ENCODE assay signal across 1 cellular context in the genomic region with DNA sequence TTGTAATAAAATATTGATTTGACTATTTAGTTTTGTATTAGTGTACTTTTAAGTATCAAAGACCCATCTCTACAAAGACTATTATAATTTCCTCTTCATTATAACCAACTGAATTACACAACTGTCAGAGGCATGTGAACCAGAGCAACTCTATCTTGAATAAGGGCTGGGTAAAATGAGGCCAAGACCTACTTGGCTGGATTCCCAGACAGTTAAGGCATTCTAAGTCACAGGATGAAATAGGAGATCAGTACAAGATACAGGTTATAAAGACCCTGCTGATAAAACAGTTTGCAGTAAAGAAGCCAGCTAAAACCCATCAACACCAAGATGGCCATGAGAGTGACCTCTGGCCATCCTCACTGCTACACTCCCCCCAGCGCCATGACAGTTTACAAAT.
TF ChIP-seq lines count a peak whose summit lies in the region.

No MANE protein-coding gene starts in this region.

TF ChIP-seq in HepG2, 621 proteins besides CTCF, POLR2A, EP300 and RAD21 (continued from another document):
- TF ChIP-seq, protein P1, sequence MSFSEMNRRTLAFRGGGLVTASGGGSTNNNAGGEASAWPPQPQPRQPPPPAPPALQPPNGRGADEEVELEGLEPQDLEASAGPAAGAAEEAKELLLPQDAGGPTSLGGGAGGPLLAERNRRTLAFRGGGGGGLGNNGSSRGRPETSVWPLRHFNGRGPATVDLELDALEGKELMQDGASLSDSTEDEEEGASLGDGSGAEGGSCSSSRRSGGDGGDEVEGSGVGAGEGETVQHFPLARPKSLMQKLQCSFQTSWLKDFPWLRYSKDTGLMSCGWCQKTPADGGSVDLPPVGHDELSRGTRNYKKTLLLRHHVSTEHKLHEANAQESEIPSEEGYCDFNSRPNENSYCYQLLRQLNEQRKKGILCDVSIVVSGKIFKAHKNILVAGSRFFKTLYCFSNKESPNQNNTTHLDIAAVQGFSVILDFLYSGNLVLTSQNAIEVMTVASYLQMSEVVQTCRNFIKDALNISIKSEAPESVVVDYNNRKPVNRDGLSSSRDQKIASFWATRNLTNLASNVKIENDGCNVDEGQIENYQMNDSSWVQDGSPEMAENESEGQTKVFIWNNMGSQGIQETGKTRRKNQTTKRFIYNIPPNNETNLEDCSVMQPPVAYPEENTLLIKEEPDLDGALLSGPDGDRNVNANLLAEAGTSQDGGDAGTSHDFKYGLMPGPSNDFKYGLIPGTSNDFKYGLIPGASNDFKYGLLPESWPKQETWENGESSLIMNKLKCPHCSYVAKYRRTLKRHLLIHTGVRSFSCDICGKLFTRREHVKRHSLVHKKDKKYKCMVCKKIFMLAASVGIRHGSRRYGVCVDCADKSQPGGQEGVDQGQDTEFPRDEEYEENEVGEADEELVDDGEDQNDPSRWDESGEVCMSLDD (CRISPR knock-in tag; IDR thresholded peaks at IDR 0.05; ENCODE audit: borderline replicate concordance) = no peak
- TF ChIP-seq NPAS2 (CRISPR knock-in tag; IDR thresholded peaks at IDR 0.05; ENCODE audit: borderline replicate concordance) (no peak), MXI1 (IDR thresholded peaks at IDR 0.05; ENCODE audit: borderline replicate concordance, low read depth, low read length) (no peak)
- TF ChIP-seq, protein P2, sequence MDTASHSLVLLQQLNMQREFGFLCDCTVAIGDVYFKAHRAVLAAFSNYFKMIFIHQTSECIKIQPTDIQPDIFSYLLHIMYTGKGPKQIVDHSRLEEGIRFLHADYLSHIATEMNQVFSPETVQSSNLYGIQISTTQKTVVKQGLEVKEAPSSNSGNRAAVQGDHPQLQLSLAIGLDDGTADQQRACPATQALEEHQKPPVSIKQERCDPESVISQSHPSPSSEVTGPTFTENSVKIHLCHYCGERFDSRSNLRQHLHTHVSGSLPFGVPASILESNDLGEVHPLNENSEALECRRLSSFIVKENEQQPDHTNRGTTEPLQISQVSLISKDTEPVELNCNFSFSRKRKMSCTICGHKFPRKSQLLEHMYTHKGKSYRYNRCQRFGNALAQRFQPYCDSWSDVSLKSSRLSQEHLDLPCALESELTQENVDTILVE (CRISPR knock-in tag; IDR thresholded peaks at IDR 0.05) = no peak
- TF ChIP-seq, protein P3, sequence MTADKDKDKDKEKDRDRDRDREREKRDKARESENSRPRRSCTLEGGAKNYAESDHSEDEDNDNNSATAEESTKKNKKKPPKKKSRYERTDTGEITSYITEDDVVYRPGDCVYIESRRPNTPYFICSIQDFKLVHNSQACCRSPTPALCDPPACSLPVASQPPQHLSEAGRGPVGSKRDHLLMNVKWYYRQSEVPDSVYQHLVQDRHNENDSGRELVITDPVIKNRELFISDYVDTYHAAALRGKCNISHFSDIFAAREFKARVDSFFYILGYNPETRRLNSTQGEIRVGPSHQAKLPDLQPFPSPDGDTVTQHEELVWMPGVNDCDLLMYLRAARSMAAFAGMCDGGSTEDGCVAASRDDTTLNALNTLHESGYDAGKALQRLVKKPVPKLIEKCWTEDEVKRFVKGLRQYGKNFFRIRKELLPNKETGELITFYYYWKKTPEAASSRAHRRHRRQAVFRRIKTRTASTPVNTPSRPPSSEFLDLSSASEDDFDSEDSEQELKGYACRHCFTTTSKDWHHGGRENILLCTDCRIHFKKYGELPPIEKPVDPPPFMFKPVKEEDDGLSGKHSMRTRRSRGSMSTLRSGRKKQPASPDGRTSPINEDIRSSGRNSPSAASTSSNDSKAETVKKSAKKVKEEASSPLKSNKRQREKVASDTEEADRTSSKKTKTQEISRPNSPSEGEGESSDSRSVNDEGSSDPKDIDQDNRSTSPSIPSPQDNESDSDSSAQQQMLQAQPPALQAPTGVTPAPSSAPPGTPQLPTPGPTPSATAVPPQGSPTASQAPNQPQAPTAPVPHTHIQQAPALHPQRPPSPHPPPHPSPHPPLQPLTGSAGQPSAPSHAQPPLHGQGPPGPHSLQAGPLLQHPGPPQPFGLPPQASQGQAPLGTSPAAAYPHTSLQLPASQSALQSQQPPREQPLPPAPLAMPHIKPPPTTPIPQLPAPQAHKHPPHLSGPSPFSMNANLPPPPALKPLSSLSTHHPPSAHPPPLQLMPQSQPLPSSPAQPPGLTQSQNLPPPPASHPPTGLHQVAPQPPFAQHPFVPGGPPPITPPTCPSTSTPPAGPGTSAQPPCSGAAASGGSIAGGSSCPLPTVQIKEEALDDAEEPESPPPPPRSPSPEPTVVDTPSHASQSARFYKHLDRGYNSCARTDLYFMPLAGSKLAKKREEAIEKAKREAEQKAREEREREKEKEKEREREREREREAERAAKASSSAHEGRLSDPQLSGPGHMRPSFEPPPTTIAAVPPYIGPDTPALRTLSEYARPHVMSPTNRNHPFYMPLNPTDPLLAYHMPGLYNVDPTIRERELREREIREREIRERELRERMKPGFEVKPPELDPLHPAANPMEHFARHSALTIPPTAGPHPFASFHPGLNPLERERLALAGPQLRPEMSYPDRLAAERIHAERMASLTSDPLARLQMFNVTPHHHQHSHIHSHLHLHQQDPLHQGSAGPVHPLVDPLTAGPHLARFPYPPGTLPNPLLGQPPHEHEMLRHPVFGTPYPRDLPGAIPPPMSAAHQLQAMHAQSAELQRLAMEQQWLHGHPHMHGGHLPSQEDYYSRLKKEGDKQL (CRISPR knock-in tag; IDR thresholded peaks at IDR 0.05; ENCODE audit: low read depth) = no peak
